15 cellular contexts compared by ENCODE assay signal in the genomic region with DNA sequence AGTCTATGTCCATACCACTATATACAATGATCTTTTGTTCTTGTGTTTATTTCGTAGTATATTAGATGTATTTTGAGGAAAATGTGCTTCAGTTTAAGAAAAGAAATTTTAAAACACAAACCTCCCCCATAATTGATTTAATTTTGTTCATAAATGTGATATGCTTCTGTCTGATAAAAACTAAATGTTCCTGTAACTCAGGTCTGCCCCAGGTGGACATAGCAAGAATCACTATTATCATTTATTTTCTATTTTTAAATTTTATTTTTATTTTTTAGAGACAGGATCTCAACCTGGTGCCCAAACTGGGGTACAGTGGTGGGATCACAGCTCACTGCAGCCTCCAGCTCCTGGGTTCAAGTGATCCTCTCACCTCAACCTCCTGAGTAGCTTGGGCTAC. TPM values are rescaled to one million over a fixed set of nuclear protein-coding genes. Genes with fewer than 3 reads are reported as not detected.
A peak's percentile ranks its signal among the peaks of the same experiment; 100 is the strongest.
DNase-seq lines count a peak whose midpoint lies in the region; ATAC-seq, FAIRE-seq and TF ChIP-seq lines count a peak whose summit lies in the region.
"Had no signal": no experiment of that assay in that cellular context is flagged by ENCODE, and none has a peak within 500 bp of the region (broad histone marks: within the 10 kb centered on the region; RNA-seq: fewer than 3 reads in every experiment).

No MANE protein-coding gene starts in this region.

- H3K4me2 ChIP-seq in K562 (ENCODE audit: insufficient read depth, low read length): no peak overlapping the region

- CTCF ChIA-PET in K562 (lab: Yijun Ruan, JAX; ENCODE audit: low intra/inter-chr PET ratio): no interaction called here

- peak; percentile 19 for FAIRE-seq in K562 (lab: Jason Lieb, UNC)

- TF ChIP-seq POLR2A in K562 (conservative IDR thresholded peaks at IDR 0.05): no peak

- H2AFZ ChIP-seq in K562 (ENCODE audit: low read depth, low read length): no peak overlapping the region

- no peaks in the 10 kb centered on the region; the same call in 1 of the 2 replicates for H4K20me1 ChIP-seq in K562 (replicated peaks; ENCODE audit: control insufficient read depth, insufficient read depth, low read length)

- H3K36me3 ChIP-seq in K562 (ENCODE audit: control insufficient read depth, insufficient read depth, low read length) (no peaks in the 10 kb centered on the region), mucosa of descending colon (ENCODE audit: low read depth) (no peaks in the 10 kb centered on the region)
- H3K36me3 ChIP-seq: MG63 had no signal

- H3K4me3 ChIP-seq in K562 (no peak overlapping the region), mucosa of descending colon (no peak overlapping the region)
- H3K4me3 ChIP-seq: MG63, sigmoid colon, SK-N-MC had no signal

- intact Hi-C loops in K562 (cut with micrococcal nuclease) (no loop called here), mucosa of descending colon (cut with DNase I, micrococcal nuclease) (no loop called here)

- H3K9ac ChIP-seq in K562 (ENCODE audit: insufficient read depth in 1 of 2, low read depth in 2 of 2, low read length in 2 of 2): no peak overlapping the region

- in situ Hi-C loops in K562 (cut with MboI): no loop called here

- ATAC-seq in K562 (peak; percentile 39; the same call in 1 of the 3 replicates), mucosa of descending colon (no peak)

- TF ChIP-seq RAD21 in K562 (CRISPR knock-in tag; conservative IDR thresholded peaks at IDR 0.05 in 1 of 2, IDR thresholded peaks at IDR 0.05 in 1 of 2): no peak

- peaks cover 0 to 5% of the 10 kb centered on the region in 2 experiments; a peak in 1 of 5 replicates for H3K27me3 ChIP-seq in K562 (ENCODE audit: control insufficient read depth in 2 of 2, insufficient read depth in 2 of 2, low read length in 2 of 2)
- H3K27me3 ChIP-seq: MG63, sigmoid colon had no signal

- no peaks in the 10 kb centered on the region for H3K79me2 ChIP-seq in K562 (ENCODE audit: control insufficient read depth, insufficient read depth, low read length)

- TF ChIP-seq EP300 in K562 (IDR thresholded peaks at IDR 0.05; ENCODE audit: low read length): no peak

- POLR2A ChIA-PET in K562 (lab: Yijun Ruan, JAX): no interaction called here

- DNase-seq in AG08396 (ENCODE audit: low spot score) (peak; percentile 16), HCEC 1CT (peak; percentile 3), K562 (ENCODE audit: extremely low read depth in 1 of 4, low spot score in 3 of 4) (peak in 2 of 4 experiments; percentile 17), kidney glomerular epithelial cell (lab: John Stamatoyannopoulos, UW) (peak; percentile 3), mucosa of descending colon (no peak), NCI-H748 (lab: John Stamatoyannopoulos, UW; ENCODE audit: unreplicated experiment) (no peak), globus pallidus (ENCODE audit: low spot score) (no peak), DMS114 treated with DMSO at 0.1 percent for 48 hours (lab: John Stamatoyannopoulos, UW; ENCODE audit: unreplicated experiment) (no peak)
- DNase-seq: activated CD4-positive, alpha-beta T cell treated with anti-CD3 and anti-CD28 coated beads, Interleukin-2, amount 10 ng/mL, durations not matched to agents 7 days and 5 days; activated naive CD4-positive, alpha-beta T cell; MG63; midbrain; NCI-H524 treated with DMSO at 0.1 percent for 48 hours; sigmoid colon had no signal

- 0% methylated on average over 1 of the region's 1 CpG for WGBS in K562 (ENCODE audit: insufficient coverage, low coverage, missing lambda C conversion rate)

- H3K9me1 ChIP-seq in K562 (ENCODE audit: control insufficient read depth, insufficient read depth, low read length): no peaks in the 10 kb centered on the region

- no peak overlapping the region for H3K27ac ChIP-seq in K562 (ENCODE audit: extremely low read depth, low read depth, low read length)
- H3K27ac ChIP-seq: sigmoid colon, SK-N-MC had no signal

- H3K9me3 ChIP-seq in K562 (replicated peaks; ENCODE audit: control insufficient read depth, insufficient read depth, low read depth, low read length) (no peaks in the 10 kb centered on the region), mucosa of descending colon (no peaks in the 10 kb centered on the region)
- H3K9me3 ChIP-seq: MG63, sigmoid colon had no signal

- H3K4me1 ChIP-seq in K562 (replicated peaks in 1 of 2; ENCODE audit: control insufficient read depth in 2 of 2, insufficient read depth in 2 of 2, low read length in 2 of 2): no peaks in the 10 kb centered on the region
- no peaks in the 10 kb centered on the region for H3K4me1 ChIP-seq in mucosa of descending colon (ENCODE audit: low read depth)
- H3K4me1 ChIP-seq: sigmoid colon had no signal

- BruUV-seq in K562 (replicated peaks; lab: Mats Ljungman, UMichigan): no TSS peak

- peak in 2 of 3 experiments; percentile 35 to 49; a peak in 3 of 6 replicates for TF ChIP-seq CTCF in K562 (IDR thresholded peaks at IDR 0.05 in 2 of 3, conservative IDR thresholded peaks at IDR 0.05 in 1 of 3; ENCODE audit: insufficient read depth in 2 of 3, low read depth in 1 of 3, low read length in 3 of 3)
- TF ChIP-seq CTCF in mucosa of descending colon (IDR thresholded peaks at IDR 0.05): no peak

TF ChIP-seq in K562, 482 proteins besides CTCF, POLR2A, EP300 and RAD21:
- TF ChIP-seq, protein P1, sequence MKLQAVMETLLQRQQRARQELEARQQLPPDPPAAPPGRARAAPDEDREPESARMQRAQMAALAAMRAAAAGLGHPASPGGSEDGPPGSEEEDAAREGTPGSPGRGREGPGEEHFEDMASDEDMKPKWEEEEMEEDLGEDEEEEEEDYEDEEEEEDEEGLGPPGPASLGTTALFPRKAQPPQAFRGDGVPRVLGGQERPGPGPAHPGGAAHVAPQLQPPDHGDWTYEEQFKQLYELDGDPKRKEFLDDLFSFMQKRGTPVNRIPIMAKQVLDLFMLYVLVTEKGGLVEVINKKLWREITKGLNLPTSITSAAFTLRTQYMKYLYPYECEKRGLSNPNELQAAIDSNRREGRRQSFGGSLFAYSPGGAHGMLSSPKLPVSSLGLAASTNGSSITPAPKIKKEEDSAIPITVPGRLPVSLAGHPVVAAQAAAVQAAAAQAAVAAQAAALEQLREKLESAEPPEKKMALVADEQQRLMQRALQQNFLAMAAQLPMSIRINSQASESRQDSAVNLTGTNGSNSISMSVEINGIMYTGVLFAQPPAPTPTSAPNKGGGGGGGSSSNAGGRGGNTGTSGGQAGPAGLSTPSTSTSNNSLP (IDR thresholded peaks at IDR 0.05; ENCODE audit: borderline replicate concordance, low read depth, low read length): 0 out of 2 replicates have a peak, but pooled peaks have one; percentile 18
- no peak for TF ChIP-seq FOXP1 (CRISPR knock-in tag; IDR thresholded peaks at IDR 0.05)

RNA-seq across cellular contexts. Expression of a gene that starts 43.2 kb away (rescaled TPM):
- 6.0 and 13.1 TPM in 2 replicates for total RNA-seq in K562 (2011; cell fraction: chromatin; rRNA removed; ENCODE audit: low replicate concordance)
- 3.0 and 3.8 TPM in 2 replicates for total RNA-seq in K562 (2011; cell fraction: nucleolus; rRNA removed)
- total RNA-seq in K562 (2011; cell fraction: nucleoplasm; rRNA removed): 6.7 and 10.2 TPM in 2 replicates
- total RNA-seq in K562 (2014; rRNA removed): 5.0 and 6.3 TPM in 2 replicates
- 6.1 and 8.4 TPM in 2 replicates for total RNA-seq in K562 (2014; rRNA removed; fragmentation: Illumina TruSeq; extraction: Trizol)
- total RNA-seq in K562 (2015; rRNA removed; fragmentation: Illumina TruSeq; extraction: Trizol): 5.2 and 6.0 TPM in 2 replicates
- total RNA-seq in K562 (2021): 8.2 and 10.1 TPM in 2 replicates
- 4.8 and 5.6 TPM in 2 replicates for polyA plus RNA-seq in K562 (2011; rRNA removed)
- 1.3 and 3.4 TPM in 2 replicates for polyA plus RNA-seq in K562 (2011; cell fraction: cytosol; rRNA removed)
- 5.5 and 8.9 TPM in 2 replicates for polyA plus RNA-seq in K562 (2011; cell fraction: nucleus; rRNA removed)
- polyA plus RNA-seq in K562 (2012): 5.3 and 7.1 TPM in 2 replicates
- 6.6 and 11.4 TPM in 2 replicates for polyA plus RNA-seq in K562 (2014; fragmentation: Illumina TruSeq; extraction: Trizol)
- 1 to 10 TPM; 1.3 to 1.8 TPM for polyA plus RNA-seq in K562 (2014; fragmentation: Nextera tagmentation; extraction: Ambion mirVana)
- polyA plus RNA-seq in K562 (2014; rRNA removed): 3.2 and 12.2 TPM in 2 replicates
- polyA minus RNA-seq in K562 (2011; rRNA and poly(A)+ RNA removed): 4.4 and 6.1 TPM in 2 replicates
- polyA minus RNA-seq in K562 (2011; cell fraction: cytosol; rRNA and poly(A)+ RNA removed): 2.9 and 3.3 TPM in 2 replicates
- 1.9 and 4.3 TPM in 2 replicates for polyA minus RNA-seq in K562 (2011; cell fraction: nucleus; rRNA and poly(A)+ RNA removed)
- total RNA-seq in mucosa of descending colon: 10 to 100 TPM; 17.1 to 33.4 (median 28.7) TPM
- total RNA-seq: activated CD4-positive, alpha-beta T cell treated with anti-CD3 and anti-CD28 coated beads, Interleukin-2, amount 10 ng/mL, durations not matched to agents 7 days and 5 days had no signal

Comparison
In these comparisons a context has a peak if more than half of its experiments do, and no peak if none do; other contexts are left out.
1. DNase-seq: peak in AG08396 (single experiment), HCEC 1CT (single experiment) and kidney glomerular epithelial cell (single experiment); none in mucosa of descending colon (0 of 3), NCI-H748 (single experiment), globus pallidus (single experiment) and DMS114 treated with DMSO at 0.1 percent for 48 hours (single experiment).